2 cellular contexts compared by ENCODE assay signal in genomic region chr5:154444559-154445421, GRCh38.
TF ChIP-seq lines count a peak whose summit lies in the region.

No MANE protein-coding gene starts in this region.

TF ChIP-seq in HCT116, 20 proteins besides CTCF, POLR2A, EP300 and RAD21 (continued from another document):
- TF ChIP-seq, protein P1, sequence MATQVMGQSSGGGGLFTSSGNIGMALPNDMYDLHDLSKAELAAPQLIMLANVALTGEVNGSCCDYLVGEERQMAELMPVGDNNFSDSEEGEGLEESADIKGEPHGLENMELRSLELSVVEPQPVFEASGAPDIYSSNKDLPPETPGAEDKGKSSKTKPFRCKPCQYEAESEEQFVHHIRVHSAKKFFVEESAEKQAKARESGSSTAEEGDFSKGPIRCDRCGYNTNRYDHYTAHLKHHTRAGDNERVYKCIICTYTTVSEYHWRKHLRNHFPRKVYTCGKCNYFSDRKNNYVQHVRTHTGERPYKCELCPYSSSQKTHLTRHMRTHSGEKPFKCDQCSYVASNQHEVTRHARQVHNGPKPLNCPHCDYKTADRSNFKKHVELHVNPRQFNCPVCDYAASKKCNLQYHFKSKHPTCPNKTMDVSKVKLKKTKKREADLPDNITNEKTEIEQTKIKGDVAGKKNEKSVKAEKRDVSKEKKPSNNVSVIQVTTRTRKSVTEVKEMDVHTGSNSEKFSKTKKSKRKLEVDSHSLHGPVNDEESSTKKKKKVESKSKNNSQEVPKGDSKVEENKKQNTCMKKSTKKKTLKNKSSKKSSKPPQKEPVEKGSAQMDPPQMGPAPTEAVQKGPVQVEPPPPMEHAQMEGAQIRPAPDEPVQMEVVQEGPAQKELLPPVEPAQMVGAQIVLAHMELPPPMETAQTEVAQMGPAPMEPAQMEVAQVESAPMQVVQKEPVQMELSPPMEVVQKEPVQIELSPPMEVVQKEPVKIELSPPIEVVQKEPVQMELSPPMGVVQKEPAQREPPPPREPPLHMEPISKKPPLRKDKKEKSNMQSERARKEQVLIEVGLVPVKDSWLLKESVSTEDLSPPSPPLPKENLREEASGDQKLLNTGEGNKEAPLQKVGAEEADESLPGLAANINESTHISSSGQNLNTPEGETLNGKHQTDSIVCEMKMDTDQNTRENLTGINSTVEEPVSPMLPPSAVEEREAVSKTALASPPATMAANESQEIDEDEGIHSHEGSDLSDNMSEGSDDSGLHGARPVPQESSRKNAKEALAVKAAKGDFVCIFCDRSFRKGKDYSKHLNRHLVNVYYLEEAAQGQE (IDR thresholded peaks at IDR 0.05; ENCODE audit: low read depth): no peak
- no peak for TF ChIP-seq POLR2AphosphoS5 (IDR thresholded peaks at IDR 0.05; ENCODE audit: low read depth, low read length)

TF ChIP-seq in SK-N-SH treated with all-trans-retinoic acid at 6 μM for 48 hours, 23 proteins besides CTCF, POLR2A, EP300 and RAD21 (continued from another document):
- TF ChIP-seq, protein P2, sequence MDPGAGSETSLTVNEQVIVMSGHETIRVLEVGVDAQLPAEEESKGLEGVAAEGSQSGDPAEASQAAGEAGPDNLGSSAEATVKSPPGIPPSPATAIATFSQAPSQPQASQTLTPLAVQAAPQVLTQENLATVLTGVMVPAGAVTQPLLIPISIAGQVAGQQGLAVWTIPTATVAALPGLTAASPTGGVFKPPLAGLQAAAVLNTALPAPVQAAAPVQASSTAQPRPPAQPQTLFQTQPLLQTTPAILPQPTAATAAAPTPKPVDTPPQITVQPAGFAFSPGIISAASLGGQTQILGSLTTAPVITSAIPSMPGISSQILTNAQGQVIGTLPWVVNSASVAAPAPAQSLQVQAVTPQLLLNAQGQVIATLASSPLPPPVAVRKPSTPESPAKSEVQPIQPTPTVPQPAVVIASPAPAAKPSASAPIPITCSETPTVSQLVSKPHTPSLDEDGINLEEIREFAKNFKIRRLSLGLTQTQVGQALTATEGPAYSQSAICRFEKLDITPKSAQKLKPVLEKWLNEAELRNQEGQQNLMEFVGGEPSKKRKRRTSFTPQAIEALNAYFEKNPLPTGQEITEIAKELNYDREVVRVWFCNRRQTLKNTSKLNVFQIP (CRISPR knock-in tag; IDR thresholded peaks at IDR 0.05; ENCODE audit: borderline replicate concordance, low read depth): no peak
- TF ChIP-seq, protein P3, sequence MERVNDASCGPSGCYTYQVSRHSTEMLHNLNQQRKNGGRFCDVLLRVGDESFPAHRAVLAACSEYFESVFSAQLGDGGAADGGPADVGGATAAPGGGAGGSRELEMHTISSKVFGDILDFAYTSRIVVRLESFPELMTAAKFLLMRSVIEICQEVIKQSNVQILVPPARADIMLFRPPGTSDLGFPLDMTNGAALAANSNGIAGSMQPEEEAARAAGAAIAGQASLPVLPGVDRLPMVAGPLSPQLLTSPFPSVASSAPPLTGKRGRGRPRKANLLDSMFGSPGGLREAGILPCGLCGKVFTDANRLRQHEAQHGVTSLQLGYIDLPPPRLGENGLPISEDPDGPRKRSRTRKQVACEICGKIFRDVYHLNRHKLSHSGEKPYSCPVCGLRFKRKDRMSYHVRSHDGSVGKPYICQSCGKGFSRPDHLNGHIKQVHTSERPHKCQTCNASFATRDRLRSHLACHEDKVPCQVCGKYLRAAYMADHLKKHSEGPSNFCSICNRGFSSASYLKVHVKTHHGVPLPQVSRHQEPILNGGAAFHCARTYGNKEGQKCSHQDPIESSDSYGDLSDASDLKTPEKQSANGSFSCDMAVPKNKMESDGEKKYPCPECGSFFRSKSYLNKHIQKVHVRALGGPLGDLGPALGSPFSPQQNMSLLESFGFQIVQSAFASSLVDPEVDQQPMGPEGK (CRISPR knock-in tag; IDR thresholded peaks at IDR 0.05; ENCODE audit: borderline replicate concordance): no peak
- no peak for TF ChIP-seq ZNF8 (CRISPR knock-in tag; IDR thresholded peaks at IDR 0.05)
